In the genomic region with DNA sequence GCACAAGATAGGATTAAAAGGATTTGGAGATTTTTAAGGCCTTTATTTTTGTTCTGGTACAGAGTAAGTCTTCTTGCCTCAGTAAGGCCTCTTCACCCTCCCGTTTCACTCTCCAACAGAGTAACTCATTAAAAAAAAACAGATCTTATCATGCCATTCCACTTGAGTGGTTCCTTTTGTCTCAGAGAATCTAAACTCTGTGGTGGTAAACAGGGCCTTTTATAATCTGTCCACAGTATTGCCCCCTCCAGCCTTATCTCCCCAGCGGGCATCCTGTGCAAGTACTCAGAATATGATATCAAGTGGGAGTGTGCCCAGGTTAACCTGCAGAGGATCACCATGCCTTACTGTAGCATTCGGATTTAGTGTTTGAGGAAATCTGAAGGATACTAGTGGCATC, we compare ENCODE assay signal across 25 cellular contexts. TPM values are rescaled to one million over a fixed set of nuclear protein-coding genes. Genes with fewer than 3 reads are reported as not detected.
DNase-seq lines count a peak whose midpoint lies in the region; ATAC-seq and TF ChIP-seq lines count a peak whose summit lies in the region.
"Had no signal": no experiment of that assay in that cellular context is flagged by ENCODE, and none has a peak within 500 bp of the region (broad histone marks: within the 10 kb centered on the region; RNA-seq: fewer than 3 reads in every experiment).

No MANE protein-coding gene starts in this region.

- no peaks in the 10 kb centered on the region for H3F3A ChIP-seq in smooth muscle cell (ENCODE audit: low read depth)

- H3K27ac ChIP-seq in Karpas-422 (ENCODE audit: low read length) (peak overlapping the region; percentile 65), OCI-LY7 (ENCODE audit: low read depth, low read length, poor library complexity, severe bottlenecking) (no peak overlapping the region), smooth muscle cell (ENCODE audit: low read depth) (no peak overlapping the region)
- H3K27ac ChIP-seq: colonic mucosa, right lobe of liver had no signal

- H3K36me3 ChIP-seq in Karpas-422 (ENCODE audit: insufficient read depth, low read length) (peaks cover 34% of the 10 kb centered on the region), OCI-LY7 (ENCODE audit: insufficient read depth, low read length) (peaks cover 6% of the 10 kb centered on the region), smooth muscle cell (ENCODE audit: low read depth) (no peaks in the 10 kb centered on the region)
- H3K36me3 ChIP-seq: colonic mucosa, right lobe of liver had no signal

- WGBS in smooth muscle cell (ENCODE audit: low lambda C conversion rate) = 48% methylated on average over 3 of the region's 3 CpGs

- no peak overlapping the region for H3K4me3 ChIP-seq in Karpas-422 (ENCODE audit: low read length)
- H3K4me3 ChIP-seq in OCI-LY7 (ENCODE audit: low read depth, low read length, poor library complexity, severe bottlenecking) = no peak overlapping the region
- H3K4me3 ChIP-seq in fibroblast of villous mesenchyme (ENCODE audit: low read depth, low read length) = no peak overlapping the region
- no peak overlapping the region for H3K4me3 ChIP-seq in smooth muscle cell
- H3K4me3 ChIP-seq: colonic mucosa, GM12878, right lobe of liver had no signal

- peak overlapping the region; percentile 10 for H3K4me2 ChIP-seq in Karpas-422 (ENCODE audit: low read depth, low read length, poor library complexity, severe bottlenecking)
- H3K4me2 ChIP-seq in OCI-LY7 (ENCODE audit: low read length) = peak overlapping the region; percentile 19; the same call in 1 of the 2 replicates
- peak overlapping the region; percentile 27 for H3K4me2 ChIP-seq in smooth muscle cell

- ATAC-seq in HG03460 (IDR thresholded peaks at IDR 0.05; ENCODE audit: unreplicated experiment) (no peak), GM18505 (IDR thresholded peaks at IDR 0.05; ENCODE audit: unreplicated experiment) (no peak)
- ATAC-seq: activated CD8-positive, alpha-beta memory T cell treated with anti-CD3 and anti-CD28 coated beads, Interleukin-2, amount 10 ng/mL, durations not matched to agents 7 days and 5 days; esophagus mucosa; GM12878; HepG2; right lobe of liver had no signal

- H3K27me3 ChIP-seq in Karpas-422 (ENCODE audit: low read length) = no peaks in the 10 kb centered on the region
- H3K27me3 ChIP-seq in smooth muscle cell (ENCODE audit: low read depth) = no peaks in the 10 kb centered on the region
- H3K27me3 ChIP-seq: colonic mucosa, right lobe of liver had no signal

- DNase-seq in Karpas-422 = peak; percentile 54
- no peak for DNase-seq in OCI-LY7 (ENCODE audit: low spot score)
- peak; percentile 10 for DNase-seq in fibroblast of villous mesenchyme (ENCODE audit: low read depth)
- no peak for DNase-seq in smooth muscle cell (lab: John Stamatoyannopoulos, UW; ENCODE audit: unreplicated experiment)
- no peak for DNase-seq in EL
- DNase-seq: activated CD4-positive, alpha-beta T cell treated with anti-CD3 and anti-CD28 coated beads, Interleukin-2, amount 10 ng/mL, durations not matched to agents 7 days and 5 days; activated CD8-positive, alpha-beta memory T cell treated with anti-CD3 and anti-CD28 coated beads, Interleukin-2, amount 10 ng/mL, durations not matched to agents 7 days and 5 days; activated naive CD4-positive, alpha-beta T cell treated with anti-CD3 and anti-CD28 coated beads, Interleukin-2, amount 50 U/mL, for 16 hours; amygdala; CD8-positive, alpha-beta memory T cell; colonic mucosa; effector memory CD4-positive, alpha-beta T cell; foreskin melanocyte; hippocampal formation; NCI-H1105; NCI-H510A treated with DMSO at 0.1 percent for 48 hours; right lobe of liver; RPMI8226; stimulated activated CD8-positive, alpha-beta memory T cell treated with anti-CD3 and anti-CD28 coated beads, Interleukin-4, amount 100 ng/mL, for 48 hours; trophoblast cell had no signal

- intact Hi-C loops in OCI-LY7 (cut with micrococcal nuclease; ENCODE audit: unreplicated experiment) = no loop called here

- no peak for TF ChIP-seq CTCF in OCI-LY7 (conservative IDR thresholded peaks at IDR 0.05; ENCODE audit: low read length)
- no peak for TF ChIP-seq CTCF in fibroblast of villous mesenchyme (IDR thresholded peaks at IDR 0.05; ENCODE audit: insufficient read depth, low read depth, low read length)
- TF ChIP-seq CTCF in smooth muscle cell (IDR thresholded peaks at IDR 0.05; ENCODE audit: borderline replicate concordance, insufficient read depth, poor library complexity, severe bottlenecking) = no peak

- POLR2A ChIA-PET in OCI-LY7 (lab: Charles Lee) = interaction anchor here (0.7 kb wide), 1 partner anchor 342 kb away, joined by 3 read pairs; no protein-coding TSS in a partner anchor

- no peaks in the 10 kb centered on the region for H3K9me3 ChIP-seq in Karpas-422 (ENCODE audit: low read length)
- no peaks in the 10 kb centered on the region for H3K9me3 ChIP-seq in OCI-LY7 (ENCODE audit: low read length)
- no peaks in the 10 kb centered on the region for H3K9me3 ChIP-seq in smooth muscle cell (replicated peaks; ENCODE audit: low read depth)
- H3K9me3 ChIP-seq: colonic mucosa, right lobe of liver had no signal

- H3K79me2 ChIP-seq in Karpas-422 (ENCODE audit: low read length) (peaks cover 93% of the 10 kb centered on the region), OCI-LY7 (ENCODE audit: insufficient read depth, low read depth, low read length) (peaks cover 8% of the 10 kb centered on the region; the same call in 1 of the 2 replicates), smooth muscle cell (ENCODE audit: low read depth) (no peaks in the 10 kb centered on the region)

- no peaks in the 10 kb centered on the region for H4K20me1 ChIP-seq in Karpas-422 (ENCODE audit: insufficient read depth, low read depth, low read length)
- H4K20me1 ChIP-seq in OCI-LY7 (ENCODE audit: insufficient read depth, low read length) = no peaks in the 10 kb centered on the region
- no peaks in the 10 kb centered on the region for H4K20me1 ChIP-seq in smooth muscle cell (ENCODE audit: low read depth)

- no peak overlapping the region for H2AFZ ChIP-seq in Karpas-422 (ENCODE audit: low read length)
- no peak overlapping the region for H2AFZ ChIP-seq in OCI-LY7 (ENCODE audit: low read length)
- H2AFZ ChIP-seq in smooth muscle cell (ENCODE audit: low read depth) = peak overlapping the region; percentile 14

- no TSS peak for BruUV-seq in OCI-LY7 (replicated peaks; lab: Mats Ljungman, UMichigan)

- H3K4me1 ChIP-seq in Karpas-422 (ENCODE audit: low read length) = peaks cover 94% of the 10 kb centered on the region
- H3K4me1 ChIP-seq in OCI-LY7 (ENCODE audit: insufficient read depth, low read length, poor library complexity, severe bottlenecking) = peaks cover 29% of the 10 kb centered on the region
- H3K4me1 ChIP-seq in smooth muscle cell (ENCODE audit: low read depth) = peaks cover 18% of the 10 kb centered on the region
- H3K4me1 ChIP-seq: colonic mucosa had no signal

- H3K9ac ChIP-seq in Karpas-422 (ENCODE audit: low read length) (0 out of 2 replicates have a peak overlapping the region, but pooled peaks have one; percentile 2), smooth muscle cell (ENCODE audit: low read depth) (no peak overlapping the region)

- no peak for TF ChIP-seq POLR2A in GM18505 (IDR thresholded peaks at IDR 0.05; ENCODE audit: borderline replicate concordance, extremely low read depth, insufficient read depth, insufficient read length)

- H3K9me2 ChIP-seq in Karpas-422 (replicated peaks; ENCODE audit: insufficient read depth, low read length) (no peaks in the 10 kb centered on the region), OCI-LY7 (ENCODE audit: insufficient read depth, low read length) (no peaks in the 10 kb centered on the region)

- CTCF ChIA-PET in OCI-LY7 (lab: Charles Lee; ENCODE audit: unreplicated experiment) = no interaction called here

RNA-seq across cellular contexts. Expression of gene ATOSA, which starts 20.3 kb away (rescaled TPM):
- total RNA-seq in Karpas-422 (2014; rRNA removed; shearing (Covaris generic); ENCODE audit: low replicate concordance) = 107 and 255 TPM in 2 replicates
- total RNA-seq in OCI-LY7 (2014; rRNA removed; shearing (Covaris generic)) = 28.5 and 34.1 TPM in 2 replicates
- total RNA-seq in OCI-LY7 (2022) (96.8 and 103 TPM in 2 replicates), fibroblast of villous mesenchyme (19.0 and 29.8 TPM in 2 replicates), smooth muscle cell (45.0 and 45.1 TPM in 2 replicates)
- 10.3 and 12.3 TPM in 2 replicates for polyA plus RNA-seq in smooth muscle cell

Comparison
In these comparisons a context has a peak if more than half of its experiments do, and no peak if none do; other contexts are left out.
1. DNase-seq: peak in Karpas-422 (single experiment) and fibroblast of villous mesenchyme (single experiment); none in OCI-LY7 (single experiment), smooth muscle cell (single experiment) and EL (single experiment).
2. Peak in every context shown above with its lines, with median percentiles within 50 percentile points of each other: H3K4me2 ChIP-seq.